18 cellular contexts compared by ENCODE assay signal in the genomic region with DNA sequence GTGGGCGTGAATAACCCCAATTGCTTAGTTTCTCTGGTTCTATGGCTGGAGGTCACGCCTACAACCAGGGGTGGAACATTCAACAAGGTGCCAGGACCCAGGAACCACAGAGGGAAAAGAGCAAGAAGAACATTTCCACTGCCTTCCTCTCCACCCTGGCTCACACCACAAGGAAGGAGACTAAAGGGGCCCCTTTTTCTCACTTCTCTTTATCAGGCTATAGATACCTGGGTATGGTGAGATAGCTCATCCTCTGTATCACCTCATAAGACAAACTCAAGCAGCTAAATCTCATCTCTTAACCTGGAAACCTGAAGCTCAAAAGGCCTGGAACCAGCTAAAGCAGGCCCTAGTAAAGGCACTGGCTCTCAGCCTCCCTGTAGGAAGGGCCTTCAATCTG.
"Had no signal": no experiment of that assay in that cellular context is flagged by ENCODE, and none has a peak within 500 bp of the region (broad histone marks: within the 10 kb centered on the region; RNA-seq: fewer than 3 reads in every experiment).

No MANE protein-coding gene starts in this region.

- H3K27me3 ChIP-seq: cardiac muscle cell, stomach had no signal

- DNase-seq: activated B cell treated with CpG ODN at 0.5 μM for 24 hours; activated CD4-positive, alpha-beta memory T cell treated with anti-CD3 and anti-CD28 coated beads for 36 hours; activated CD4-positive, alpha-beta T cell treated with anti-CD3 and anti-CD28 coated beads for 4 hours; activated CD8-positive, alpha-beta memory T cell treated with anti-CD3 and anti-CD28 coated beads, Interleukin-2, amount 10 ng/mL, durations not matched to agents 7 days and 5 days; activated naive CD4-positive, alpha-beta T cell treated with Interleukin-2 at 50 U/mL for 16 hours; activated naive CD8-positive, alpha-beta T cell treated with anti-CD3 and anti-CD28 coated beads, Interleukin-2, amount 10 ng/mL, durations not matched to agents 7 days and 5 days; amygdala; effector memory CD8-positive, alpha-beta T cell; mesenchymal stem cell; naive thymus-derived CD8-positive, alpha-beta T cell; psoas muscle; right cardiac atrium; stimulated activated CD4-positive, alpha-beta T cell treated with anti-CD3 and anti-CD28 coated beads, Interleukin-4, amount 100 ng/mL, for 1 hour; stomach had no signal

- H3K36me3 ChIP-seq: cardiac muscle cell, stomach had no signal

- H3K36me3 Mint-ChIP-seq: activated CD4-positive, alpha-beta memory T cell treated with anti-CD3 and anti-CD28 coated beads for 36 hours; activated CD8-positive, alpha-beta memory T cell treated with anti-CD3 and anti-CD28 coated beads, Interleukin-2, amount 10 ng/mL, durations not matched to agents 7 days and 5 days; activated naive CD8-positive, alpha-beta T cell treated with anti-CD3 and anti-CD28 coated beads, Interleukin-2, amount 10 ng/mL, durations not matched to agents 7 days and 5 days; naive thymus-derived CD8-positive, alpha-beta T cell; type B pancreatic cell had no signal

- H3K27ac Mint-ChIP-seq: activated B cell treated with CpG ODN at 0.5 μM for 24 hours; activated CD4-positive, alpha-beta memory T cell treated with anti-CD3 and anti-CD28 coated beads for 36 hours; activated CD8-positive, alpha-beta memory T cell treated with anti-CD3 and anti-CD28 coated beads, Interleukin-2, amount 10 ng/mL, durations not matched to agents 7 days and 5 days; activated naive CD8-positive, alpha-beta T cell treated with anti-CD3 and anti-CD28 coated beads, Interleukin-2, amount 10 ng/mL, durations not matched to agents 7 days and 5 days; activated T-helper 17 cell treated with anti-CD3 and anti-CD28 coated beads, Interleukin-2, amount 50 U/mL, for 72 hours; dendritic cell treated with granulocyte-macrophage colony-stimulating factor and Interleukin-4, amounts not matched to agents 40 ng/mL and 50 ng/mL, for 4 days; effector memory CD8-positive, alpha-beta T cell; naive thymus-derived CD8-positive, alpha-beta T cell; type B pancreatic cell had no signal

- H3K4me1 ChIP-seq: psoas muscle, stomach had no signal

- H3K9me3 Mint-ChIP-seq: activated naive CD8-positive, alpha-beta T cell treated with anti-CD3 and anti-CD28 coated beads, Interleukin-2, amount 10 ng/mL, durations not matched to agents 7 days and 5 days; type B pancreatic cell had no signal

- ATAC-seq: activated CD8-positive, alpha-beta memory T cell treated with anti-CD3 and anti-CD28 coated beads, Interleukin-2, amount 10 ng/mL, durations not matched to agents 7 days and 5 days; activated T-helper 17 cell treated with anti-CD3 and anti-CD28 coated beads, Interleukin-2, amount 50 U/mL, for 72 hours; effector memory CD8-positive, alpha-beta T cell; naive thymus-derived CD8-positive, alpha-beta T cell; psoas muscle; right cardiac atrium had no signal

- H3K9me3 ChIP-seq: psoas muscle had no signal

- H3K4me3 ChIP-seq: cardiac muscle cell, psoas muscle, stomach had no signal

- H3K27ac ChIP-seq: cardiac muscle cell, psoas muscle, stomach had no signal

- H3K27me3 Mint-ChIP-seq: activated B cell treated with CpG ODN at 0.5 μM for 24 hours; activated CD4-positive, alpha-beta memory T cell treated with anti-CD3 and anti-CD28 coated beads for 36 hours; activated CD8-positive, alpha-beta memory T cell treated with anti-CD3 and anti-CD28 coated beads, Interleukin-2, amount 10 ng/mL, durations not matched to agents 7 days and 5 days; activated naive CD8-positive, alpha-beta T cell treated with anti-CD3 and anti-CD28 coated beads, Interleukin-2, amount 10 ng/mL, durations not matched to agents 7 days and 5 days; activated T-helper 17 cell treated with anti-CD3 and anti-CD28 coated beads, Interleukin-2, amount 50 U/mL, for 72 hours; dendritic cell treated with granulocyte-macrophage colony-stimulating factor and Interleukin-4, amounts not matched to agents 40 ng/mL and 50 ng/mL, for 4 days; effector memory CD8-positive, alpha-beta T cell; naive thymus-derived CD8-positive, alpha-beta T cell; type B pancreatic cell had no signal

- H3K4me3 Mint-ChIP-seq: activated B cell treated with CpG ODN at 0.5 μM for 24 hours; activated CD4-positive, alpha-beta memory T cell treated with anti-CD3 and anti-CD28 coated beads for 36 hours; activated CD8-positive, alpha-beta memory T cell treated with anti-CD3 and anti-CD28 coated beads, Interleukin-2, amount 10 ng/mL, durations not matched to agents 7 days and 5 days; activated naive CD8-positive, alpha-beta T cell treated with anti-CD3 and anti-CD28 coated beads, Interleukin-2, amount 10 ng/mL, durations not matched to agents 7 days and 5 days; activated T-helper 17 cell treated with anti-CD3 and anti-CD28 coated beads, Interleukin-2, amount 50 U/mL, for 72 hours; dendritic cell treated with granulocyte-macrophage colony-stimulating factor and Interleukin-4, amounts not matched to agents 40 ng/mL and 50 ng/mL, for 4 days; effector memory CD8-positive, alpha-beta T cell; naive thymus-derived CD8-positive, alpha-beta T cell; type B pancreatic cell had no signal

- H3K4me1 Mint-ChIP-seq: activated B cell treated with CpG ODN at 0.5 μM for 24 hours; activated CD8-positive, alpha-beta memory T cell treated with anti-CD3 and anti-CD28 coated beads, Interleukin-2, amount 10 ng/mL, durations not matched to agents 7 days and 5 days; activated naive CD8-positive, alpha-beta T cell treated with anti-CD3 and anti-CD28 coated beads, Interleukin-2, amount 10 ng/mL, durations not matched to agents 7 days and 5 days; activated T-helper 17 cell treated with anti-CD3 and anti-CD28 coated beads, Interleukin-2, amount 50 U/mL, for 72 hours; naive thymus-derived CD8-positive, alpha-beta T cell had no signal
